18 cellular contexts compared by ENCODE assay signal in genomic region chr1:21725738-21726392, GRCh38. TPM values are rescaled to one million over a fixed set of nuclear protein-coding genes. Genes with fewer than 3 reads are reported as not detected.
DNase-seq lines count a peak whose midpoint lies in the region; ATAC-seq and TF ChIP-seq lines count a peak whose summit lies in the region.
"Had no signal": no experiment of that assay in that cellular context is flagged by ENCODE, and none has a peak within 500 bp of the region (broad histone marks: within the 10 kb centered on the region; RNA-seq: fewer than 3 reads in every experiment).

No MANE protein-coding gene starts in this region.

- H3K36me3 ChIP-seq in HAP-1 (replicated peaks): peaks cover 33% of the 10 kb centered on the region
- peaks cover 4% of the 10 kb centered on the region for H3K36me3 ChIP-seq in ectodermal cell (ENCODE audit: control insufficient read depth, insufficient read depth, low read length)

- no peak overlapping the region for H3K4me3 Mint-ChIP-seq in WTC11
- no peak overlapping the region for H3K4me3 Mint-ChIP-seq in nephron progenitor cell
- H3K4me3 Mint-ChIP-seq in activated CD4-positive, alpha-beta T cell treated with anti-CD3 and anti-CD28 coated beads for 36 hours: no peak overlapping the region
- H3K4me3 Mint-ChIP-seq: B cell; CD8-positive, alpha-beta T cell had no signal

- peak overlapping the region; percentile 81 for H3K27ac Mint-ChIP-seq in WTC11
- H3K27ac Mint-ChIP-seq in nephron progenitor cell: peak overlapping the region; percentile 23
- no peak overlapping the region for H3K27ac Mint-ChIP-seq in activated CD4-positive, alpha-beta T cell treated with anti-CD3 and anti-CD28 coated beads for 36 hours
- H3K27ac Mint-ChIP-seq: B cell; CD8-positive, alpha-beta T cell had no signal

- intact Hi-C loops in activated CD4-positive, alpha-beta T cell treated with anti-CD3 and anti-CD28 coated beads for 36 hours (cut with DNase I, micrococcal nuclease): no loop called here

- H3K4me1 Mint-ChIP-seq in WTC11 (no peaks in the 10 kb centered on the region), nephron progenitor cell (no peaks in the 10 kb centered on the region)
- no peaks in the 10 kb centered on the region for H3K4me1 Mint-ChIP-seq in activated CD4-positive, alpha-beta T cell treated with anti-CD3 and anti-CD28 coated beads for 36 hours
- H3K4me1 Mint-ChIP-seq: B cell had no signal

- no peak for TF ChIP-seq CTCF in WTC11 (IDR thresholded peaks at IDR 0.05)
- no peak for TF ChIP-seq CTCF in nephron progenitor cell (IDR thresholded peaks at IDR 0.05)

- H3K27me3 ChIP-seq in HAP-1 (ENCODE audit: low read depth) (no peaks in the 10 kb centered on the region), ectodermal cell (ENCODE audit: control insufficient read depth, insufficient read depth, low read length, poor library complexity, severe bottlenecking) (no peaks in the 10 kb centered on the region)

- in situ Hi-C loops in HAP-1 (cut with MboI; ENCODE audit: low sequenced_read_pairs): no loop called here

- no peak for ATAC-seq in WTC11
- ATAC-seq in activated CD4-positive, alpha-beta T cell treated with anti-CD3 and anti-CD28 coated beads for 36 hours: no peak
- ATAC-seq in GM21737 (IDR thresholded peaks at IDR 0.05; ENCODE audit: unreplicated experiment): no peak
- ATAC-seq in GM21825 (IDR thresholded peaks at IDR 0.05; ENCODE audit: unreplicated experiment): no peak
- ATAC-seq: CD8-positive, alpha-beta T cell had no signal

- H3K4me1 ChIP-seq in HAP-1 (peaks cover 22% of the 10 kb centered on the region), ectodermal cell (ENCODE audit: control insufficient read depth, insufficient read depth, low read length) (peaks cover 5% of the 10 kb centered on the region)

- H3K9me3 Mint-ChIP-seq in WTC11 (no peaks in the 10 kb centered on the region), nephron progenitor cell (no peaks in the 10 kb centered on the region)
- no peaks in the 10 kb centered on the region for H3K9me3 Mint-ChIP-seq in activated CD4-positive, alpha-beta T cell treated with anti-CD3 and anti-CD28 coated beads for 36 hours (ENCODE audit: low read depth)
- H3K9me3 Mint-ChIP-seq: CD8-positive, alpha-beta T cell had no signal

- CTCF ChIA-PET in WTC11 (lab: Charles Lee): no interaction called here
- CTCF ChIA-PET in activated CD4-positive, alpha-beta T cell treated with anti-CD3 and anti-CD28 coated beads for 36 hours (lab: Charles Lee): interaction anchor here (0.7 to 1.0 kb wide), 2 partner anchors 11 to 74 kb away, joined by 3 read pairs; no protein-coding TSS in a partner anchor

- peak overlapping the region; percentile 50 for H3K27ac ChIP-seq in ectodermal cell (ENCODE audit: insufficient read depth, low read depth, low read length, poor library complexity, severe bottlenecking)
- H3K27ac ChIP-seq: PC-9, SK-N-MC had no signal

- H3K36me3 Mint-ChIP-seq in WTC11 (peaks cover 35% of the 10 kb centered on the region), nephron progenitor cell (ENCODE audit: low read depth) (peaks cover 56% of the 10 kb centered on the region)
- H3K36me3 Mint-ChIP-seq in activated CD4-positive, alpha-beta T cell treated with anti-CD3 and anti-CD28 coated beads for 36 hours (ENCODE audit: low read depth): peaks cover 40% of the 10 kb centered on the region

- WGBS in ectodermal cell, 2 experiments: 96 to 100% methylated on average over 1 of the region's 1 CpG

- H3K27me3 Mint-ChIP-seq in WTC11 (ENCODE audit: low read depth) (no peaks in the 10 kb centered on the region), nephron progenitor cell (ENCODE audit: low read depth, poor library complexity) (no peaks in the 10 kb centered on the region)
- H3K27me3 Mint-ChIP-seq in activated CD4-positive, alpha-beta T cell treated with anti-CD3 and anti-CD28 coated beads for 36 hours: no peaks in the 10 kb centered on the region
- H3K27me3 Mint-ChIP-seq: B cell had no signal

- no peak overlapping the region for H3K4me3 ChIP-seq in HAP-1
- no peak overlapping the region for H3K4me3 ChIP-seq in ectodermal cell (ENCODE audit: insufficient read depth, low read depth, low read length)
- H3K4me3 ChIP-seq: PC-9, SK-N-MC had no signal

- POLR2A ChIA-PET in WTC11 (lab: Charles Lee): no interaction called here
- POLR2A ChIA-PET in activated CD4-positive, alpha-beta T cell treated with anti-CD3 and anti-CD28 coated beads for 36 hours (lab: Charles Lee): no interaction called here

- H3K9me3 ChIP-seq in HAP-1 (no peaks in the 10 kb centered on the region), ectodermal cell (ENCODE audit: control insufficient read depth, low read length) (no peaks in the 10 kb centered on the region)

- peak; percentile 39 for DNase-seq in HAP-1 (ENCODE audit: low spot score in 2 of 2)
- DNase-seq in WTC11 (ENCODE audit: low spot score): no peak
- DNase-seq in nephron progenitor cell: no peak
- no peak for DNase-seq in NCI-H510A treated with DMSO at 0.1 percent for 48 hours (lab: John Stamatoyannopoulos, UW)
- no peak for DNase-seq in activated CD4-positive, alpha-beta T cell treated with anti-CD3 and anti-CD28 coated beads for 36 hours
- DNase-seq: CD8-positive, alpha-beta T cell; KBM-7; NCI-H1048; NCI-H1694; NCI-H2107; NCI-H226; NCI-H526 treated with DMSO at 0.1 percent for 48 hours; PC-9 had no signal

TF ChIP-seq in WTC11, 78 proteins besides CTCF, POLR2A, EP300 and RAD21:
- TF ChIP-seq ZNF317 (CRISPR knock-in tag; IDR thresholded peaks at IDR 0.05; ENCODE audit: borderline replicate concordance, low read depth) (no peak), ZNF396 (CRISPR knock-in tag; IDR thresholded peaks at IDR 0.05; ENCODE audit: borderline replicate concordance) (no peak), MLX (CRISPR knock-in tag; IDR thresholded peaks at IDR 0.05) (no peak), ZNF423 (CRISPR knock-in tag; IDR thresholded peaks at IDR 0.05) (no peak)
TF ChIP-seq in WTC11: peak in this region for 0.

RNA-seq across cellular contexts. Expression of gene RAP1GAP, which starts 56.7 kb away (rescaled TPM):
- total RNA-seq in WTC11 (2021): 7.6 to 9.9 TPM (median 9.7 TPM) in 3 replicates
- 8.8 TPM for polyA plus RNA-seq in ectodermal cell (2013, experiment 1 of 4)
- 7.9 TPM for polyA plus RNA-seq in ectodermal cell (2013, experiment 2 of 4)
- polyA plus RNA-seq in ectodermal cell (2013, experiment 3 of 4): 5.7 TPM
- 4.8 TPM for polyA plus RNA-seq in ectodermal cell (2013, experiment 4 of 4)
- 1 to 10 TPM; 2.1 to 2.5 TPM for total RNA-seq in activated CD4-positive, alpha-beta T cell treated with anti-CD3 and anti-CD28 coated beads for 36 hours

RNA-seq across cellular contexts. Expression of gene USP48, which starts 57.1 kb away (rescaled TPM):
- total RNA-seq in WTC11 (2021): 72.1 to 86.9 TPM (median 79.2 TPM) in 3 replicates
- 42.2 TPM for polyA plus RNA-seq in ectodermal cell (2013, experiment 1 of 4)
- 50.5 TPM for polyA plus RNA-seq in ectodermal cell (2013, experiment 2 of 4)
- 41.8 TPM for polyA plus RNA-seq in ectodermal cell (2013, experiment 3 of 4)
- polyA plus RNA-seq in ectodermal cell (2013, experiment 4 of 4): 39.3 TPM
- 10 to 100 TPM; 66.9 to 81.5 TPM for total RNA-seq in activated CD4-positive, alpha-beta T cell treated with anti-CD3 and anti-CD28 coated beads for 36 hours

Comparison
In these comparisons a context has a peak if more than half of its experiments do, and no peak if none do; other contexts are left out.
1. DNase-seq: peak in HAP-1 (2 of 2); none in WTC11 (single experiment), nephron progenitor cell (single experiment), NCI-H510A treated with DMSO at 0.1 percent for 48 hours (single experiment) and activated CD4-positive, alpha-beta T cell treated with anti-CD3 and anti-CD28 coated beads for 36 hours (single experiment).